29 cellular contexts compared by ENCODE assay signal in the genomic region with DNA sequence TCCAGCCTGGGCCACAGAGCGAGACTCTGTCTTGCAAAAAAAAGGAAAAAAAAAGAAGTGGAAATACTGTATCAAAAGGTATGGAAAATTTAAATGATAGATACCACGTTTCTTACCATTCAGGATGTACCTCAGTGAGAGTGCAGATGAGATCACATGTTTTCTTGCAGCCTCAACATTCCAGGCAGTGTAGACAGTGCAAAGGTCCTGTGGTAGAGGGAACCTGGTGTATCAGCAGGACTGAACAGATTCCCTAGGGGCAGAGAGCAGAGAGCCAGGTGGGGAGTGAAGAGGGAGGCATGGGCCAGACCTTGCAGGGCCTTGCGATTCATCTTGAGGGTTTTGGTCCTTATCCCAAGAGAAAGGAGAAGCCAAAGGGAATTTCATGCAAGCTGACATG.
"Had no signal": no experiment of that assay in that cellular context is flagged by ENCODE, and none has a peak within 500 bp of the region (broad histone marks: within the 10 kb centered on the region; RNA-seq: fewer than 3 reads in every experiment).

No MANE protein-coding gene starts in this region.

- H3K4me1 Mint-ChIP-seq: stimulated activated naive B cell treated with anti-CD40 and anti-IgM and Interleukin-4, amounts not matched to agents 10 μg/mL and 1 μg/mL and 100 μg/mL, for 72 hours had no signal

- H2AFZ ChIP-seq: neural progenitor cell, parathyroid adenoma had no signal

- ATAC-seq: natural killer cell; psoas muscle; right cardiac atrium; sciatic nerve; stimulated activated effector memory CD8-positive, alpha-beta T cell treated with anti-CD3 and anti-CD28 coated beads, Interleukin-12 subunit alpha, Interleukin-12 subunit beta, amount 100 ng/mL, for 72 hours; stimulated activated naive B cell treated with anti-CD40 and anti-IgM and Interleukin-4, amounts not matched to agents 10 μg/mL and 1 μg/mL and 100 μg/mL, for 72 hours had no signal

- H3K27ac ChIP-seq: neural progenitor cell, ovary, parathyroid adenoma, psoas muscle, skin epidermis, spleen, stomach, thoracic aorta, thyroid gland, tibial nerve, upper lobe of left lung, vagina had no signal

- FAIRE-seq: urothelium cell line had no signal

- H3K9me3 ChIP-seq: ovary, psoas muscle, spleen, stomach, thoracic aorta, thyroid gland, tibial nerve, upper lobe of left lung, vagina had no signal

- H3K9me3 Mint-ChIP-seq: natural killer cell; nephron; neural progenitor cell; stimulated activated effector memory CD8-positive, alpha-beta T cell treated with anti-CD3 and anti-CD28 coated beads, Interleukin-12 subunit alpha, Interleukin-12 subunit beta, amount 100 ng/mL, for 72 hours; stimulated activated naive B cell treated with anti-CD40 and anti-IgM and Interleukin-4, amounts not matched to agents 10 μg/mL and 1 μg/mL and 100 μg/mL, for 72 hours; stimulated activated naive CD8-positive, alpha-beta T cell treated with anti-CD3 and anti-CD28 coated beads, Interleukin-15, Interleukin-2, amounts not matched to agents 100 ng/mL and 50 ng/mL, for 24 hours had no signal

- H3K36me3 ChIP-seq: neural progenitor cell, ovary, spleen, thoracic aorta, thyroid gland, upper lobe of left lung, vagina had no signal

- H3K27ac Mint-ChIP-seq: natural killer cell; nephron; neural progenitor cell; progenitor cell of endocrine pancreas; stimulated activated effector memory CD8-positive, alpha-beta T cell treated with anti-CD3 and anti-CD28 coated beads, Interleukin-12 subunit alpha, Interleukin-12 subunit beta, amount 100 ng/mL, for 72 hours; stimulated activated naive B cell treated with anti-CD40 and anti-IgM and Interleukin-4, amounts not matched to agents 10 μg/mL and 1 μg/mL and 100 μg/mL, for 72 hours; stimulated activated naive CD8-positive, alpha-beta T cell treated with anti-CD3 and anti-CD28 coated beads, Interleukin-15, Interleukin-2, amounts not matched to agents 100 ng/mL and 50 ng/mL, for 24 hours had no signal

- H3K4me1 ChIP-seq: neural progenitor cell, parathyroid adenoma, psoas muscle, spleen, tibial nerve had no signal

- H3K4me3 Mint-ChIP-seq: natural killer cell; nephron; neural progenitor cell; stimulated activated effector memory CD8-positive, alpha-beta T cell treated with anti-CD3 and anti-CD28 coated beads, Interleukin-12 subunit alpha, Interleukin-12 subunit beta, amount 100 ng/mL, for 72 hours; stimulated activated naive B cell treated with anti-CD40 and anti-IgM and Interleukin-4, amounts not matched to agents 10 μg/mL and 1 μg/mL and 100 μg/mL, for 72 hours; stimulated activated naive CD8-positive, alpha-beta T cell treated with anti-CD3 and anti-CD28 coated beads, Interleukin-15, Interleukin-2, amounts not matched to agents 100 ng/mL and 50 ng/mL, for 24 hours had no signal

- H3K79me2 ChIP-seq: parathyroid adenoma had no signal

- H3K4me2 ChIP-seq: neural progenitor cell, smooth muscle cell had no signal

- H3K36me3 Mint-ChIP-seq: natural killer cell; neural progenitor cell; stimulated activated effector memory CD8-positive, alpha-beta T cell treated with anti-CD3 and anti-CD28 coated beads, Interleukin-12 subunit alpha, Interleukin-12 subunit beta, amount 100 ng/mL, for 72 hours; stimulated activated naive B cell treated with anti-CD40 and anti-IgM and Interleukin-4, amounts not matched to agents 10 μg/mL and 1 μg/mL and 100 μg/mL, for 72 hours had no signal

- DNase-seq: natural killer cell; occipital lobe; ovary; posterior cingulate gyrus; psoas muscle; right cardiac atrium; spleen; stimulated activated CD4-positive, alpha-beta T cell treated with anti-CD3 and anti-CD28 coated beads, Interleukin-12 subunit alpha, Interleukin-12 subunit beta, amount 100 ng/mL, for 4 hours; stimulated activated CD4-positive, alpha-beta T cell treated with anti-CD3 and anti-CD28 coated beads, Interleukin-1b, Interleukin-23, amount 100 ng/mL, for 48 hours; stimulated activated CD4-positive, alpha-beta T cell treated with anti-CD3 and anti-CD28 coated beads, Interleukin-4, amount 100 ng/mL, for 24 hours; stimulated activated naive B cell treated with anti-CD40 and anti-IgM and Interleukin-4, amounts not matched to agents 10 μg/mL and 1 μg/mL and 100 μg/mL, for 72 hours; stimulated activated naive CD4-positive, alpha-beta T cell treated with Interleukin-2 at 50 U/mL for 16 hours; stomach; thyroid gland; trophoblast cell; upper lobe of left lung had no signal

- H3K9ac ChIP-seq: neural progenitor cell, parathyroid adenoma had no signal

- H3K4me3 ChIP-seq: neural progenitor cell, ovary, psoas muscle, skin epidermis, smooth muscle cell, spleen, stomach, thoracic aorta, thyroid gland, tibial nerve, upper lobe of left lung, vagina had no signal

- H3K27me3 ChIP-seq: neural progenitor cell, ovary, spleen, stomach, thyroid gland, tibial nerve, upper lobe of left lung, vagina had no signal
